Comparison of ENCODE assay signal across 23 cellular contexts in the genomic region with DNA sequence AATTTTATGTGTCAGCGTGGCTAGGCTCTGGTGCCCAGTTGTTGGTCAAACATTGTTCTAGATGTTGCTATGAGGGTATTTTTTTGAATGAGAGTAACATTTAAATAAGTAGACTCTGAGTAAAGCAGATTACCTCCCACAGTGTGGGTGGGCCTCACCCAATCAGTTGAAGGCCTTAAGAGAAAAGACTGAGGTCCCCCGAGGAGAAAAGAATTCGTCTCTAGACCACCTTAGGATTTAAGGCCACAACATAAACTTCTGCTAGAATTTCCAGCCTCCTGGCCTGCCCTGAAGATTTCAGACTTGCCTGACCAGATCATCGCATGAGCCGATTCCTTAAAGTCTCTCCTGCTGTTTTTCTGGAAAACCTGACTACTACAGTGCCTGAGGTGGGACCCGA. TPM values are rescaled to one million over a fixed set of nuclear protein-coding genes. Genes with fewer than 3 reads are reported as not detected.
"Had no signal": no experiment of that assay in that cellular context is flagged by ENCODE, and none has a peak within 500 bp of the region (broad histone marks: within the 10 kb centered on the region; RNA-seq: fewer than 3 reads in every experiment).

No MANE protein-coding gene starts in this region.

- DNase-seq: activated CD4-positive, alpha-beta T cell treated with anti-CD3 and anti-CD28 coated beads for 4 hours; activated CD8-positive, alpha-beta T cell treated with anti-CD3 and anti-CD28 coated beads for 36 hours; activated effector memory CD4-positive, alpha-beta T cell treated with Interleukin-2 at 50 U/mL for 16 hours; activated naive CD4-positive, alpha-beta T cell treated with Interleukin-2 at 50 U/mL for 16 hours; activated T-cell treated with anti-CD3 and anti-CD28 coated beads, Interleukin-2, amount 50 U/mL, for 72 hours; aorta; body of pancreas; effector CD8-positive, alpha-beta T cell; left ventricle myocardium inferior; stimulated activated CD4-positive, alpha-beta T cell treated with anti-CD3 and anti-CD28 coated beads, Interleukin-12 subunit alpha, Interleukin-12 subunit beta, amount 100 ng/mL, for 4 hours; stimulated activated CD4-positive, alpha-beta T cell treated with anti-CD3 and anti-CD28 coated beads, Interleukin-4, amount 100 ng/mL, for 1 hour; stomach; thyroid gland; upper lobe of left lung had no signal

- ATAC-seq: activated CD8-positive, alpha-beta T cell treated with anti-CD3 and anti-CD28 coated beads for 36 hours; activated T-cell treated with anti-CD3 and anti-CD28 coated beads, Interleukin-2, amount 50 U/mL, for 72 hours; body of pancreas; sciatic nerve; stimulated activated effector memory CD8-positive, alpha-beta T cell treated with anti-CD3 and anti-CD28 coated beads, Interleukin-12 subunit alpha, Interleukin-12 subunit beta, amount 100 ng/mL, for 72 hours had no signal

- H3K4me3 ChIP-seq: body of pancreas, left ventricle myocardium inferior, skin epidermis, stomach, thyroid gland, upper lobe of left lung, vagina had no signal

- H3K9me3 ChIP-seq: body of pancreas, left ventricle myocardium inferior, stomach, thyroid gland, upper lobe of left lung, vagina had no signal

- H3K4me3 Mint-ChIP-seq: activated CD8-positive, alpha-beta T cell treated with anti-CD3 and anti-CD28 coated beads for 36 hours; activated naive CD8-positive, alpha-beta T cell; activated T-cell treated with anti-CD3 and anti-CD28 coated beads, Interleukin-2, amount 50 U/mL, for 72 hours; nephron; stimulated activated effector memory CD8-positive, alpha-beta T cell treated with anti-CD3 and anti-CD28 coated beads, Interleukin-12 subunit alpha, Interleukin-12 subunit beta, amount 100 ng/mL, for 72 hours; T-helper 2 cell treated with Interferon-gamma antibody and Interleukin-4, amounts not matched to agents 5 μg/mL and 100 μg/mL, for 36 hours had no signal

- H3K36me3 ChIP-seq: left ventricle myocardium inferior, stomach, thyroid gland, upper lobe of left lung, vagina had no signal

- H3K4me1 ChIP-seq: body of pancreas, left ventricle myocardium inferior, vagina had no signal

- H3K27me3 ChIP-seq: body of pancreas, stomach, thyroid gland, upper lobe of left lung, vagina had no signal

- H3K9me3 Mint-ChIP-seq: activated CD8-positive, alpha-beta T cell treated with anti-CD3 and anti-CD28 coated beads for 36 hours; activated T-cell treated with anti-CD3 and anti-CD28 coated beads, Interleukin-2, amount 50 U/mL, for 72 hours; nephron; stimulated activated effector memory CD8-positive, alpha-beta T cell treated with anti-CD3 and anti-CD28 coated beads, Interleukin-12 subunit alpha, Interleukin-12 subunit beta, amount 100 ng/mL, for 72 hours; T-helper 2 cell treated with Interferon-gamma antibody and Interleukin-4, amounts not matched to agents 5 μg/mL and 100 μg/mL, for 36 hours had no signal

- H3K27ac Mint-ChIP-seq: activated naive CD8-positive, alpha-beta T cell; activated T-cell treated with anti-CD3 and anti-CD28 coated beads, Interleukin-2, amount 50 U/mL, for 72 hours; nephron; progenitor cell of endocrine pancreas had no signal

- H3K27ac ChIP-seq: body of pancreas, left ventricle myocardium inferior, stomach, thyroid gland, vagina, VCaP had no signal

- H3K4me1 Mint-ChIP-seq: nephron had no signal

- H3K27me3 Mint-ChIP-seq: activated CD8-positive, alpha-beta T cell treated with anti-CD3 and anti-CD28 coated beads for 36 hours; activated naive CD8-positive, alpha-beta T cell had no signal

RNA-seq across cellular contexts. Expression of gene SRGN, which starts 45.1 kb away (rescaled TPM):
- total RNA-seq: progenitor cell of endocrine pancreas had no signal
